ENCODE assay signal across 1 cellular context in genomic region chr17:61338874-61339478, GRCh38.
TF ChIP-seq lines count a peak whose summit lies in the region.

No MANE protein-coding gene starts in this region.

TF ChIP-seq in HepG2, 621 proteins besides CTCF, POLR2A, EP300 and RAD21 (continued from another document and continues in another):
- TF ChIP-seq ZBTB49 (CRISPR knock-in tag; IDR thresholded peaks at IDR 0.05; ENCODE audit: borderline replicate concordance) (no peak), HNF1A (IDR thresholded peaks at IDR 0.05; ENCODE audit: low read depth) (no peak), HNF1A (CRISPR knock-in tag; IDR thresholded peaks at IDR 0.05; ENCODE audit: borderline replicate concordance) (no peak), NR2F6 (IDR thresholded peaks at IDR 0.05) (peak; percentile 26; the same call in 1 of the 2 replicates), NR2F6 (CRISPR knock-in tag; IDR thresholded peaks at IDR 0.05) (peak; percentile 58; the same call in 1 of the 2 replicates), NR2F2 (IDR thresholded peaks at IDR 0.05; ENCODE audit: borderline replicate concordance, low read depth) (0 out of 2 replicates have a peak, but pooled peaks have one; percentile 26), ZNF30 (CRISPR knock-in tag; IDR thresholded peaks at IDR 0.05) (no peak), SIX1 (CRISPR knock-in tag; IDR thresholded peaks at IDR 0.05; ENCODE audit: borderline replicate concordance) (peak; percentile 38; the same call in 1 of the 2 replicates), ZNF496 (CRISPR knock-in tag; IDR thresholded peaks at IDR 0.05; ENCODE audit: insufficient replicate concordance) (no peak), ZNF143 (CRISPR knock-in tag; IDR thresholded peaks at IDR 0.05) (no peak), FOXO4 (CRISPR knock-in tag; conservative IDR thresholded peaks at IDR 0.05) (no peak), JARID2 (CRISPR knock-in tag; IDR thresholded peaks at IDR 0.05; ENCODE audit: insufficient replicate concordance) (no peak), ZEB1 (IDR thresholded peaks at IDR 0.05; ENCODE audit: insufficient replicate concordance, low read depth) (no peak), PTBP1 (IDR thresholded peaks at IDR 0.05; ENCODE audit: low read depth, low read length, poor library complexity, severe bottlenecking) (no peak), RARA (CRISPR knock-in tag; IDR thresholded peaks at IDR 0.05) (0 out of 2 replicates have a peak, but pooled peaks have one; percentile 11), ZNF138 (CRISPR knock-in tag; IDR thresholded peaks at IDR 0.05; ENCODE audit: low read depth) (no peak), FOSL2 (CRISPR knock-in tag; IDR thresholded peaks at IDR 0.05) (no peak), SOX5 (CRISPR knock-in tag; IDR thresholded peaks at IDR 0.05; ENCODE audit: borderline replicate concordance) (no peak), TEAD3 (CRISPR knock-in tag; optimal IDR thresholded peaks at IDR 0.05; ENCODE audit: borderline replicate concordance) (no peak), NR3C1 (CRISPR knock-in tag; IDR thresholded peaks at IDR 0.05) (no peak), SATB2 (CRISPR knock-in tag; IDR thresholded peaks at IDR 0.05) (no peak), KLF16 (CRISPR knock-in tag; IDR thresholded peaks at IDR 0.05) (no peak), FOSL1 (CRISPR knock-in tag; IDR thresholded peaks at IDR 0.05; ENCODE audit: borderline replicate concordance) (no peak), PAWR (CRISPR knock-in tag; IDR thresholded peaks at IDR 0.05; ENCODE audit: borderline replicate concordance) (no peak), HDAC2 (CRISPR knock-in tag; IDR thresholded peaks at IDR 0.05) (0 out of 2 replicates have a peak, but pooled peaks have one; percentile 11), ZNF101 (CRISPR knock-in tag; IDR thresholded peaks at IDR 0.05; ENCODE audit: borderline replicate concordance, low read depth) (no peak), REXO4 (CRISPR knock-in tag; IDR thresholded peaks at IDR 0.05; ENCODE audit: borderline replicate concordance) (no peak), MEIS1 (CRISPR knock-in tag; IDR thresholded peaks at IDR 0.05; ENCODE audit: borderline replicate concordance) (no peak), YY1 (IDR thresholded peaks at IDR 0.05; ENCODE audit: insufficient read depth, insufficient replicate concordance, low read depth, low read length) (no peak), ZNF780A (CRISPR knock-in tag; IDR thresholded peaks at IDR 0.05) (no peak), ZNF180 (CRISPR knock-in tag; IDR thresholded peaks at IDR 0.05; ENCODE audit: borderline replicate concordance, low read depth) (no peak), CEBPG (CRISPR knock-in tag; IDR thresholded peaks at IDR 0.05) (peak; percentile 87), CSRNP1 (CRISPR knock-in tag; IDR thresholded peaks at IDR 0.05) (0 out of 2 replicates have a peak, but pooled peaks have one; percentile 48)
- TF ChIP-seq, protein P1, sequence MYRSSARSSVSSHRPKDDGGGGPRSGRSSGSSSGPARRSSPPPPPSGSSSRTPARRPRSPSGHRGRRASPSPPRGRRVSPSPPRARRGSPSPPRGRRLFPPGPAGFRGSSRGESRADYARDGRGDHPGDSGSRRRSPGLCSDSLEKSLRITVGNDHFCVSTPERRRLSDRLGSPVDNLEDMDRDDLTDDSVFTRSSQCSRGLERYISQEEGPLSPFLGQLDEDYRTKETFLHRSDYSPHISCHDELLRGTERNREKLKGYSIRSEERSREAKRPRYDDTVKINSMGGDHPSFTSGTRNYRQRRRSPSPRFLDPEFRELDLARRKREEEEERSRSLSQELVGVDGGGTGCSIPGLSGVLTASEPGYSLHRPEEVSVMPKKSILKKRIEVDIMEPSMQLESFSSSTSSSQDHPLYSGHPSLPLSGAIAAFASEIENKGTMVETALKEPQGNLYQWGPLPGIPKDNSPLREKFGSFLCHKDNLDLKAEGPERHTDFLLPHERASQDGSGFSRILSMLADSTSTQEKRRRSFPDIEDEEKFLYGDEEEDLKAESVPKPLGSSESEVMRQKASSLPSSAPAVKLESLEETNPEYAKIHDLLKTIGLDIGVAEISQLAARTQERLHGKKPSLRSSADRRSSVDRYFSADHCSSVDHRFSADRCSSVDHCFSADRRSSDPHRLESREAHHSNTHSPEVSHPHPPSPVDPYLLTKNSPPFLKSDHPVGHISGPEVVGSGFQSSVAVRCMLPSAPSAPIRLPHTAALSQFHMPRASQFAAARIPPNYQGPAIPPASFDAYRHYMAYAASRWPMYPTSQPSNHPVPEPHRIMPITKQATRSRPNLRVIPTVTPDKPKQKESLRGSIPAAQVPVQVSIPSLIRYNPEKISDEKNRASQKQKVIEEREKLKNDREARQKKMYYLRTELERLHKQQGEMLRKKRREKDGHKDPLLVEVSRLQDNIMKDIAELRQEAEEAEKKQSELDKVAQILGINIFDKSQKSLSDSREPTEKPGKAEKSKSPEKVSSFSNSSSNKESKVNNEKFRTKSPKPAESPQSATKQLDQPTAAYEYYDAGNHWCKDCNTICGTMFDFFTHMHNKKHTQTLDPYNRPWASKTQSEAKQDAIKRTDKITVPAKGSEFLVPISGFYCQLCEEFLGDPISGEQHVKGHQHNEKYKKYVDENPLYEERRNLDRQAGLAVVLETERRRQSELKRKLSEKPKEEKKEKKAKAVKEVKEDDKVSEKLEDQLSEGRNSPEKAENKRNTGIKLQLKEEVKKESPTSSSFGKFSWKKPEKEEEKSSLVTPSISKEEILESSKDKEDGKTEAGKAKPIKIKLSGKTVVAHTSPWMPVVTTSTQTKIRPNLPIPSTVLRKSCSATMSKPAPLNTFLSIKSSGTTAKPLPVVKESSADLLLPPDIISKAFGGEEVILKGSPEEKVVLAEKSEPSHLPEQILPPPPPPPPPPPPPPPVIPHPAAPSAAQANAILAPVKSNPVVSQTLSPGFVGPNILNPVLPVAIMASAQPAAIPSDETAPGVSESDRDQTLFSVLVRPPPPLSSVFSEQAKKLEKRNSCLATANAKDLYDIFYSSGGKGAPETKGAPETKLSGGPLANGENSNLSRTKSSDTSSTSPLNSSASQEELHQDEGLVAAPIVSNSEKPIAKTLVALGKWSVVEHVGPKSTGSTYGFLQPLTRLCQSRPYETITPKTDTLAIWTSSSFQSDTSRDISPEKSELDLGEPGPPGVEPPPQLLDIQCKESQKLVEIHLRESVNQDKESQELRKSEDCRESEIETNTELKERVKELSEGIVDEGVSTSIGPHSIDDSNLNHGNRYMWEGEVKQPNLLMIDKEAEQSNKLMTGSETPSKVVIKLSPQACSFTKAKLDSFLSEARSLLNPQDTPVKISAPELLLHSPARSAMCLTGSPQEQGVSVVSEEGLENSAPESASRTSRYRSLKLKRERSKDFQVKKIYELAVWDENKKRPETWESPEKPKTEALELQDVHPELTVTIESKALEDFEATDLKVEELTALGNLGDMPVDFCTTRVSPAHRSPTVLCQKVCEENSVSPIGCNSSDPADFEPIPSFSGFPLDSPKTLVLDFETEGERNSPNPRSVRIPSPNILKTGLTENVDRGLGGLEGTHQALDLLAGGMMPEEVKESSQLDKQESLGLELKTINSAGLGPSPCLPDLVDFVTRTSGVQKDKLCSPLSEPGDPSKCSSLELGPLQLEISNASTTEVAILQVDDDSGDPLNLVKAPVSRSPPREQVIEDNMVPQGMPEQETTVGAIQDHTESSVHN (CRISPR knock-in tag; IDR thresholded peaks at IDR 0.05) = no peak
- TF ChIP-seq, protein P2, sequence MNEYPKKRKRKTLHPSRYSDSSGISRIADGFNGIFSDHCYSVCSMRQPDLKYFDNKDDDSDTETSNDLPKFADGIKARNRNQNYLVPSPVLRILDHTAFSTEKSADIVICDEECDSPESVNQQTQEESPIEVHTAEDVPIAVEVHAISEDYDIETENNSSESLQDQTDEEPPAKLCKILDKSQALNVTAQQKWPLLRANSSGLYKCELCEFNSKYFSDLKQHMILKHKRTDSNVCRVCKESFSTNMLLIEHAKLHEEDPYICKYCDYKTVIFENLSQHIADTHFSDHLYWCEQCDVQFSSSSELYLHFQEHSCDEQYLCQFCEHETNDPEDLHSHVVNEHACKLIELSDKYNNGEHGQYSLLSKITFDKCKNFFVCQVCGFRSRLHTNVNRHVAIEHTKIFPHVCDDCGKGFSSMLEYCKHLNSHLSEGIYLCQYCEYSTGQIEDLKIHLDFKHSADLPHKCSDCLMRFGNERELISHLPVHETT (CRISPR knock-in tag; conservative IDR thresholded peaks at IDR 0.05) = no peak
- TF ChIP-seq, protein P3, sequence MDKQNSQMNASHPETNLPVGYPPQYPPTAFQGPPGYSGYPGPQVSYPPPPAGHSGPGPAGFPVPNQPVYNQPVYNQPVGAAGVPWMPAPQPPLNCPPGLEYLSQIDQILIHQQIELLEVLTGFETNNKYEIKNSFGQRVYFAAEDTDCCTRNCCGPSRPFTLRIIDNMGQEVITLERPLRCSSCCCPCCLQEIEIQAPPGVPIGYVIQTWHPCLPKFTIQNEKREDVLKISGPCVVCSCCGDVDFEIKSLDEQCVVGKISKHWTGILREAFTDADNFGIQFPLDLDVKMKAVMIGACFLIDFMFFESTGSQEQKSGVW (CRISPR knock-in tag; IDR thresholded peaks at IDR 0.05; ENCODE audit: borderline replicate concordance) = no peak
